Comparison of ENCODE assay signal across 17 cellular contexts in the genomic region with DNA sequence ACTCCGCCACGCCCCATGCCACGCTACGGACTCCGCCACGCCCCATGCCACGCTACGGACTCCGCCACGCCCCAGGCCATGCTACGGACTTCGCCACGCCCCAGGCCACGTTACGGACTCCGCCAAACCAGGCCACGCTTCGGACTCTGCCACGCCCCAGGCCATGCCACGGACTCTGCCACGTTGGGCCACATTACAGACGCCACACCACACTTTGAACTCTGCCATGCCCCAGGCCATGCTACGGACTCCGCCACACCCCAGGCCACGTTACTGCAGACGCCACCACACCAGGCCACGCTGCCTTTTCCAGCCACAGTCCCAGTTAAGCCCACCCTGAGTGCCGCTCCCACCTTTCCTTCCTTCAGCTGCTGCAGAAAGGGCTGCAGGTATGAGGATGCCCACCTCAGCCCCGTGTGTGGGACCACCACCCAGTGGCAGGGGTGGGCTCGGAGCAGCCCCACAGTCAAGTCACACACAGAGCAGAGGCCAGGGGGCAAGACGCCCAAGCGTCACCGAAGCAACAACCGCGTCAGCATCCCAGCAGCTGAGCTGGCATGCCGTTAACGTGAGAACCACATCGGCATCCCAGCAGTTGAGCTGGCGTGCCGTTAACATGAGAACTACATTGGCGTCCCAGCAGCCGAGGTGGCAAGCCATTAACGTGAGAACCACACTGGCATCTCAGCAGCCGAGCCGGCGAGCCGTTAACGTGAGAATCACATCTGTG. TPM values are rescaled to one million over a fixed set of nuclear protein-coding genes. Genes with fewer than 3 reads are reported as not detected.
DNase-seq lines count a peak whose midpoint lies in the region; ATAC-seq, FAIRE-seq and TF ChIP-seq lines count a peak whose summit lies in the region.
"Had no signal": no experiment of that assay in that cellular context is flagged by ENCODE, and none has a peak within 500 bp of the region (broad histone marks: within the 10 kb centered on the region; RNA-seq: fewer than 3 reads in every experiment).

No MANE protein-coding gene starts in this region.

- peaks cover 5 to 44% of the 10 kb centered on the region in 2 experiments for H3K36me3 ChIP-seq in GM12878 (ENCODE audit: control insufficient read depth in 2 of 2, insufficient read depth in 2 of 2, low read length in 1 of 2)

- POLR2A ChIA-PET in GM12878 (lab: Charles Lee) = no interaction called here

- TF ChIP-seq CTCF in AG10803 (conservative IDR thresholded peaks at IDR 0.05; ENCODE audit: low read length) (no peak), GM12878 (IDR thresholded peaks at IDR 0.05 in 2 of 3, conservative IDR thresholded peaks at IDR 0.05 in 1 of 3; ENCODE audit: control insufficient read depth in 2 of 3, extremely low read depth in 1 of 3, insufficient read depth in 1 of 3, low read depth in 3 of 3, low read length in 3 of 3) (no peak)

- DNase-seq in AG10803 (ENCODE audit: low read depth) = peak; percentile 43
- DNase-seq in ELR (ENCODE audit: low read depth) = peak; percentile 7
- no peak for DNase-seq in GM12878 (ENCODE audit: low read depth, low spot score)
- DNase-seq in cortex of kidney (lab: John Stamatoyannopoulos, UW) = no peak
- no peak for DNase-seq in stimulated activated CD4-positive, alpha-beta T cell treated with anti-CD3 and anti-CD28 coated beads, Interleukin-4, amount 100 ng/mL, for 1 hour
- DNase-seq: CD8-positive, alpha-beta memory T cell; DND-41; GF-D8; GOT3; MV-4-11; NCI-H1436; NCI-H2029 treated with DMSO at 0.1 percent for 48 hours; NCI-H226; NCI-H526 treated with DMSO at 0.1 percent for 48 hours; NK-92 treated with Interleukin-12 subunit alpha and Interleukin-12 subunit beta, amount 100 ng/mL, for 24 hours had no signal

- H3K4me3 ChIP-seq in AG10803 (ENCODE audit: low read length) (no peak overlapping the region), GM12878 (no peak overlapping the region)

- TF ChIP-seq EP300 in GM12878 (IDR thresholded peaks at IDR 0.05; ENCODE audit: borderline replicate concordance in 1 of 2, control insufficient read depth in 1 of 2, low read depth in 2 of 2, low read length in 2 of 2) = no peak

- H3K27ac ChIP-seq in GM12878 (ENCODE audit: control insufficient read depth, insufficient read depth) = no peak overlapping the region

- 97% methylated on average over 45 of the region's 48 CpGs for WGBS in GM12878 (ENCODE audit: insufficient coverage, insufficient replicate concordance, low lambda C conversion rate, missing lambda C conversion rate)

- in situ Hi-C loops in GM12878 (cut with MboI) = no loop called here

- ATAC-seq in GM12878 = no peak
- no peak for ATAC-seq in GM18868 (IDR thresholded peaks at IDR 0.05; ENCODE audit: unreplicated experiment)

- CTCF ChIA-PET in GM12878 (lab: Yijun Ruan, JAX) = no interaction called here

- RAD21 ChIA-PET in GM12878 (lab: Charles Lee; ENCODE audit: unreplicated experiment) = no interaction called here

- no peak for FAIRE-seq in GM12878 (lab: Jason Lieb, UNC)
- FAIRE-seq in islet of Langerhans (lab: Jason Lieb, UNC) = peak; percentile 90

- H3K4me1 ChIP-seq in GM12878 (ENCODE audit: control insufficient read depth, insufficient read depth, low read length) = no peaks in the 10 kb centered on the region

- H3K9ac ChIP-seq in GM12878 (ENCODE audit: control insufficient read depth, insufficient read depth, low read length) = no peak overlapping the region

- no peaks in the 10 kb centered on the region; the same call in 1 of the 2 replicates for H3K79me2 ChIP-seq in GM12878 (ENCODE audit: control insufficient read depth, insufficient read depth, low read length)

- no TSS peak for BruUV-seq in GM12878 (replicated peaks; lab: Mats Ljungman, UMichigan)

- no peaks in the 10 kb centered on the region; the same call in 2 of the 3 replicates for H3K9me3 ChIP-seq in GM12878 (replicated peaks; ENCODE audit: control insufficient read depth, insufficient read depth, low read length)

- H2AFZ ChIP-seq in GM12878 (ENCODE audit: control insufficient read depth, low read depth, low read length) = no peak overlapping the region

- no peaks in the 10 kb centered on the region for H3K27me3 ChIP-seq in GM12878 (replicated peaks in 1 of 2; ENCODE audit: control insufficient read depth in 2 of 2, insufficient read depth in 2 of 2, low read length in 1 of 2)

- H3K4me2 ChIP-seq in GM12878 (ENCODE audit: control insufficient read depth, insufficient read depth) = no peak overlapping the region

- no peak for TF ChIP-seq RAD21 in GM12878 (IDR thresholded peaks at IDR 0.05; ENCODE audit: insufficient read depth, low read depth, low read length)

- no peaks in the 10 kb centered on the region for H4K20me1 ChIP-seq in GM12878 (ENCODE audit: control insufficient read depth, insufficient read depth)

- intact Hi-C loops in GM12878 (cut with micrococcal nuclease; ENCODE audit: unreplicated experiment) = no loop called here

- peak; percentile 25; the same call in 1 of the 2 replicates for TF ChIP-seq POLR2A in GM12878 (IDR thresholded peaks at IDR 0.05; ENCODE audit: low read depth, low read length)

- SMC1A ChIA-PET in GM12878 (lab: Charles Lee; ENCODE audit: uncharacterized antibody, unreplicated experiment) = no interaction called here

TF ChIP-seq in GM12878, 131 proteins besides CTCF, POLR2A, EP300 and RAD21:
- TF ChIP-seq EGR1 (IDR thresholded peaks at IDR 0.05; ENCODE audit: borderline replicate concordance in 1 of 2, low read depth in 2 of 2, low read length in 2 of 2) = peak in 1 of 2 experiments; percentile 60; a peak in 1 of 3 replicates
- TF ChIP-seq, protein P1, sequence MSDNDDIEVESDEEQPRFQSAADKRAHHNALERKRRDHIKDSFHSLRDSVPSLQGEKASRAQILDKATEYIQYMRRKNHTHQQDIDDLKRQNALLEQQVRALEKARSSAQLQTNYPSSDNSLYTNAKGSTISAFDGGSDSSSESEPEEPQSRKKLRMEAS (IDR thresholded peaks at IDR 0.05; ENCODE audit: low read depth, low read length) = no peak

RNA-seq across cellular contexts. Expression of gene GAK, which starts 26.5 kb away (rescaled TPM):
- 353 and 398 TPM in 2 replicates for total RNA-seq in GM12878 (2013; cell fraction: nucleolus; rRNA removed)
- 84.3 and 96.9 TPM in 2 replicates for total RNA-seq in GM12878 (2014; rRNA removed)
- total RNA-seq in GM12878 (2014; rRNA removed; fragmentation: Illumina TruSeq; extraction: Trizol) = 18.4 and 22.5 TPM in 2 replicates
- 114 and 127 TPM in 2 replicates for total RNA-seq in GM12878 (2021)
- 15.7 TPM for polyA plus RNA-seq in GM12878 (2011; ENCODE audit: low read depth)
- polyA plus RNA-seq in GM12878 (2011; rRNA removed) = 20.8 and 36.6 TPM in 2 replicates
- 34.7 and 47.1 TPM in 2 replicates for polyA plus RNA-seq in GM12878 (2011; cell fraction: cytosol; rRNA removed)
- 193 and 259 TPM in 2 replicates for polyA plus RNA-seq in GM12878 (2011; cell fraction: nucleus; rRNA removed)
- 54.3 and 64.5 TPM in 2 replicates for polyA plus RNA-seq in GM12878 (2012)
- 9.3 and 20.2 TPM in 2 replicates for polyA plus RNA-seq in GM12878 (2014; fragmentation: Illumina TruSeq; extraction: Trizol)
- 1 to 10 TPM in 1 of 2 experiments, under 1 TPM in 1; 0.82 to 5.7 TPM for polyA plus RNA-seq in GM12878 (2014; fragmentation: Nextera tagmentation; extraction: Ambion mirVana)
- 87.6 and 109 TPM in 2 replicates for polyA plus RNA-seq in GM12878 (2014; rRNA removed)
- 10 to 100 TPM; 71.0 to 73.6 TPM for polyA plus RNA-seq in GM12878 (2016; fragmentation: Nextera tagmentation; extraction: Ambion mirVana)
- 83.6 and 214 TPM in 2 replicates for polyA minus RNA-seq in GM12878 (2011; rRNA and poly(A)+ RNA removed)
- polyA minus RNA-seq in GM12878 (2011; cell fraction: cytosol; rRNA and poly(A)+ RNA removed) = 29.3 and 36.4 TPM in 2 replicates
- 79.4 and 142 TPM in 2 replicates for polyA minus RNA-seq in GM12878 (2011; cell fraction: nucleus; rRNA and poly(A)+ RNA removed)

RNA-seq across cellular contexts. Expression of gene TMEM175, which starts 26.6 kb away (rescaled TPM):
- total RNA-seq in GM12878 (2013; cell fraction: nucleolus; rRNA removed) = 41.5 and 43.7 TPM in 2 replicates
- total RNA-seq in GM12878 (2014; rRNA removed) (26.1 and 31.8 TPM in 2 replicates), GM12878 (2014; rRNA removed; fragmentation: Illumina TruSeq; extraction: Trizol) (11.1 and 12.4 TPM in 2 replicates), GM12878 (2021) (21.8 and 26.0 TPM in 2 replicates)
- 29.5 TPM for polyA plus RNA-seq in GM12878 (2011; ENCODE audit: low read depth)
- polyA plus RNA-seq in GM12878 (2011; rRNA removed) (9.5 and 19.2 TPM in 2 replicates), GM12878 (2014; fragmentation: Illumina TruSeq; extraction: Trizol) (3.8 and 10.0 TPM in 2 replicates), GM12878 (2014; fragmentation: Nextera tagmentation; extraction: Ambion mirVana) (under 1 TPM; 0.11 to 0.22 TPM), GM12878 (2014; rRNA removed) (39.5 and 53.5 TPM in 2 replicates), GM12878 (2016; fragmentation: Nextera tagmentation; extraction: Ambion mirVana) (10 to 100 TPM; 25.4 to 31.5 TPM)
- 36.8 and 40.3 TPM in 2 replicates for polyA plus RNA-seq in GM12878 (2011; cell fraction: cytosol; rRNA removed)
- polyA plus RNA-seq in GM12878 (2011; cell fraction: nucleus; rRNA removed) = 218 and 219 TPM in 2 replicates
- polyA plus RNA-seq in GM12878 (2012) = 23.1 and 26.7 TPM in 2 replicates
- polyA minus RNA-seq in GM12878 (2011; rRNA and poly(A)+ RNA removed) = 12.2 and 16.1 TPM in 2 replicates
- 6.5 and 9.0 TPM in 2 replicates for polyA minus RNA-seq in GM12878 (2011; cell fraction: cytosol; rRNA and poly(A)+ RNA removed)
- 21.6 and 32.9 TPM in 2 replicates for polyA minus RNA-seq in GM12878 (2011; cell fraction: nucleus; rRNA and poly(A)+ RNA removed)

Comparison
In these comparisons a context has a peak if more than half of its experiments do, and no peak if none do; other contexts are left out.
1. DNase-seq: peak in AG10803 (single experiment) and ELR (single experiment); none in GM12878 (single experiment), cortex of kidney (single experiment) and stimulated activated CD4-positive, alpha-beta T cell treated with anti-CD3 and anti-CD28 coated beads, Interleukin-4, amount 100 ng/mL, for 1 hour (single experiment).